8 cellular contexts compared by ENCODE assay signal in the genomic region with DNA sequence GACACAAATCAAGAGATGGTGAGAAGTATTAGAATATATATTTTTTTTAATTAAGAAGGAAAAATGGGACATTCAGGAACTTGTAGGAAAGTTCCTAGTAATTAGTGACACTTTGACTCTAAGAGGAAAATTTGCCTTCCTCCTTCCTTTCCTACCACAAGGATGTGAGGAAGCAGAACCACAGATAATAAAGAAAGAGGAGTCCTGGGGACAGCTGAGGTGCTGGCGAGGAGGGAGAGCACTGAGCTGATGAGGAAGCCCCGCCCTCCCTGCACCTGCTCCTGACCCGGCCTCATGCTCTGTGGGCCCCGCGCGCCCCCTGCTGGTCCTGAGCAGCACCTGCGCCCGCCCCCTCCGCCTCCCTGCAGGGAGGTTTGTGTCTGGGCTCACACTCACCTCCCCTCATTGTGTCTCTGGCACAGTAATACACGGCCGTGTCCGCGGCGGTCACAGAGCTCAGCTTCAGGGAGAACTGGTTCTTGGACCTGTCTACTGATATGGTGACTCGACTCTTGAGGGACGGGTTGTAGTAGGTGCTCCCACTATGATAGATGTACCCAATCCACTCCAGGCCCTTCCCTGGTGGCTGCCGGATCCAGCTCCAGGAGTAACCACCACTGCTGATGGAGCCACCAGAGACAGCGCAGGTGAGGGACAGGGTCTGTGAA.
DNase-seq lines count a peak whose midpoint lies in the region; ATAC-seq and TF ChIP-seq lines count a peak whose summit lies in the region.
"Not testable (repeated sequence)": the region's sequence is repeated elsewhere in the genome, so short reads cannot be mapped to it uniquely, and the experiment has no call there.

No MANE protein-coding gene starts in this region.

- intact Hi-C loops in left colon (cut with DNase I, micrococcal nuclease), result not testable (repeated sequence)

- ATAC-seq in SK-N-SH treated with all-trans-retinoic acid at 6 μM for 48 hours (peak; percentile 41; the same call in 2 of the 3 replicates), left colon (peak; percentile 60)

- not testable (repeated sequence) for H3K27me3 Mint-ChIP-seq in activated naive CD8-positive, alpha-beta T cell treated with anti-CD3 and anti-CD28 coated beads for 36 hours

- H3K9me3 Mint-ChIP-seq in activated naive CD8-positive, alpha-beta T cell treated with anti-CD3 and anti-CD28 coated beads for 36 hours, result not testable (repeated sequence)

- DNase-seq in CD1c-positive myeloid dendritic cell (ENCODE audit: extremely low spot score) (peak; percentile 58), left colon (peak; percentile 54 to 73)
- DNase-seq in HFF-Myc (ENCODE audit: extremely low read depth, low read depth), result not testable (repeated sequence)
- peak; percentile 99 for DNase-seq in activated CD8-positive, alpha-beta memory T cell treated with anti-CD3 and anti-CD28 coated beads for 24 hours
- peak; percentile 83 for DNase-seq in activated naive CD8-positive, alpha-beta T cell treated with anti-CD3 and anti-CD28 coated beads for 36 hours
- peak; percentile 41 to 98 (median 62) for DNase-seq in stimulated activated CD4-positive, alpha-beta T cell treated with anti-CD3 and anti-CD28 coated beads, Interleukin-12 subunit alpha, Interleukin-12 subunit beta, amount 100 ng/mL, for 48 hours (ENCODE audit: low read depth in 2 of 3, low spot score in 1 of 3)
- peak; percentile 27 to 77 for DNase-seq in stimulated activated CD8-positive, alpha-beta memory T cell treated with anti-CD3 and anti-CD28 coated beads, Interleukin-7, amount 100 ng/mL, for 1 hour (ENCODE audit: low read depth in 2 of 2)

- not testable (repeated sequence) for H3K36me3 Mint-ChIP-seq in activated naive CD8-positive, alpha-beta T cell treated with anti-CD3 and anti-CD28 coated beads for 36 hours

- not testable (repeated sequence) for H3K4me3 ChIP-seq in HFF-Myc (replicated peaks; ENCODE audit: low read depth, low read length)

- H3K4me1 Mint-ChIP-seq in activated naive CD8-positive, alpha-beta T cell treated with anti-CD3 and anti-CD28 coated beads for 36 hours, result not testable (repeated sequence)

- H3K4me3 Mint-ChIP-seq in activated naive CD8-positive, alpha-beta T cell treated with anti-CD3 and anti-CD28 coated beads for 36 hours, result not testable (repeated sequence)

- not testable (repeated sequence) for H3K27ac Mint-ChIP-seq in activated naive CD8-positive, alpha-beta T cell treated with anti-CD3 and anti-CD28 coated beads for 36 hours

- peak; percentile 22 for TF ChIP-seq CTCF in HFF-Myc (IDR thresholded peaks at IDR 0.05; ENCODE audit: low read depth, low read length, missing control alignments)

TF ChIP-seq in SK-N-SH treated with all-trans-retinoic acid at 6 μM for 48 hours, 23 proteins besides CTCF, POLR2A, EP300 and RAD21:
- TF ChIP-seq SNAI2 (CRISPR knock-in tag; IDR thresholded peaks at IDR 0.05), result 0 out of 2 replicates have a peak, but pooled peaks have one; percentile 19
